1 cellular context compared by ENCODE assay signal in the genomic region with DNA sequence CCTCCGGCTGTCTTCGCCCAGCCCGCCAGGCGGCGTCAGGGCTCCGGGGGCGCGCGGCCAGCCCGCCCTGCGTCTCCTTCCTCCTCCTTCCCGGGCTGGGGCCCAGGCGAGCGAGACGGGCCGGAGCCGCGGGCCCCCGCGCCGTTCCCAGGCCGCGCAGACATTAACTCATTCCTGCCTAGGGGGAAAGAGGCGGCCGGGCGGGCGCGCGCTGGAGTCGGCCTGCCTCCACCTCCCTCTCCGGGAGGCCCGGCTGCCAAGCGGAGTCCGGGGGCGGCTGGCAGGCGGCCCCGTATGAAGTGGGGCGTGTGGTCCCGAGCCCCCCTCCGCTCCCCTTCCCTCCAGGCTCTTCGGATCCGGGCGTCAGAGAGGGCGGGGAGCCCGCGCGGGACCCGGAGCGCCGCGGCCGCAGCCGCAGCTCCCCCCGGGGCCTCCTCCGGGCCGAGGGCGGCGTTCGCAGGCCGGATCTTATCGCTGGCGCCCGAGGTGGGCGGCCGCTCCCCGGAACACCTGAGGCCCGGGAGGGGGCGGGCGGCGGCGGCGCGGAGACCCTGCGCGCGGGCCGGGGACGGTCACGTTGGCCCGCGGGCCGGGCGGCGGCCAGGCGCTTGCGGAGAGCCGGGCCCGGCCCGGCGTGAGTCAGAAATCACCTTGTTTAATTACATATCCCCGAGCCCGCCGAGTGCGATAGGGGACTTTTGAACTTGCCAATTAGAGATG.
TF ChIP-seq lines count a peak whose summit lies in the region.

No MANE protein-coding gene starts in this region.

TF ChIP-seq in HEK293, 187 proteins besides CTCF, POLR2A, EP300 and RAD21 (continued from another document and continues in another):
- TF ChIP-seq, protein P1, sequence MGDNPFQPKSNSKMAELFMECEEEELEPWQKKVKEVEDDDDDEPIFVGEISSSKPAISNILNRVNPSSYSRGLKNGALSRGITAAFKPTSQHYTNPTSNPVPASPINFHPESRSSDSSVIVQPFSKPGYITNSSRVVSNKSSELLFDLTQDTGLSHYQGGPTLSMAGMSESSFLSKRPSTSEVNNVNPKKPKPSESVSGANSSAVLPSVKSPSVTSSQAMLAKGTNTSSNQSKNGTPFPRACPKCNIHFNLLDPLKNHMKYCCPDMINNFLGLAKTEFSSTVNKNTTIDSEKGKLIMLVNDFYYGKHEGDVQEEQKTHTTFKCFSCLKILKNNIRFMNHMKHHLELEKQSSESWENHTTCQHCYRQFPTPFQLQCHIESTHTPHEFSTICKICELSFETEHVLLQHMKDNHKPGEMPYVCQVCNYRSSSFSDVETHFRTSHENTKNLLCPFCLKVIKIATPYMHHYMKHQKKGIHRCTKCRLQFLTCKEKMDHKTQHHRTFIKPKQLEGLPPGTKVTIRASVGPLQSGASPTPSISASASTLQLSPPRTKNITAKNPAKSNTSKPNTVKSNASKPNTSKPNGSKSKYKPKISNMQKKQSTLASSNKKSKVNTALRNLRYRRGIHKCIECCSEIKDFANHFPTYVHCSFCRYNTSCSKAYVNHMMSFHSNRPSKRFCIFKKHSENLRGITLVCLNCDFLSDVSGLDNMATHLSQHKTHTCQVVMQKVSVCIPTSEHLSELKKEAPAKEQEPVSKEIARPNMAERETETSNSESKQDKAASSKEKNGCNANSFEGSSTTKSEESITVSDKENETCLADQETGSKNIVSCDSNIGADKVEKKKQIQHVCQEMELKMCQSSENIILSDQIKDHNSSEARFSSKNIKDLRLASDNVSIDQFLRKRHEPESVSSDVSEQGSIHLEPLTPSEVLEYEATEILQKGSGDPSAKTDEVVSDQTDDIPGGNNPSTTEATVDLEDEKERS (tag by site-specific recombination; IDR thresholded peaks at IDR 0.05) = no peak
- peak; percentile 63 for TF ChIP-seq YY1 (tag by site-specific recombination; IDR thresholded peaks at IDR 0.05)
- TF ChIP-seq, protein P2, sequence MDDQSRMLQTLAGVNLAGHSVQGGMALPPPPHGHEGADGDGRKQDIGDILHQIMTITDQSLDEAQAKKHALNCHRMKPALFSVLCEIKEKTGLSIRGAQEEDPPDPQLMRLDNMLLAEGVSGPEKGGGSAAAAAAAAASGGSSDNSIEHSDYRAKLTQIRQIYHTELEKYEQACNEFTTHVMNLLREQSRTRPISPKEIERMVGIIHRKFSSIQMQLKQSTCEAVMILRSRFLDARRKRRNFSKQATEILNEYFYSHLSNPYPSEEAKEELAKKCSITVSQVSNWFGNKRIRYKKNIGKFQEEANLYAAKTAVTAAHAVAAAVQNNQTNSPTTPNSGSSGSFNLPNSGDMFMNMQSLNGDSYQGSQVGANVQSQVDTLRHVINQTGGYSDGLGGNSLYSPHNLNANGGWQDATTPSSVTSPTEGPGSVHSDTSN (CRISPR knock-in tag; IDR thresholded peaks at IDR 0.05) = 0 out of 2 replicates have a peak, but pooled peaks have one; percentile 68
- no peak for TF ChIP-seq ZNF777 (tag by site-specific recombination; IDR thresholded peaks at IDR 0.05; ENCODE audit: borderline replicate concordance)
- TF ChIP-seq ZSCAN23 (tag by site-specific recombination; IDR thresholded peaks at IDR 0.05) = no peak
- no peak for TF ChIP-seq ZNF175 (tag by site-specific recombination; IDR thresholded peaks at IDR 0.05)
- TF ChIP-seq SCRT2 (tag by site-specific recombination; IDR thresholded peaks at IDR 0.05) = no peak
- TF ChIP-seq ZBTB21 (tag by site-specific recombination; IDR thresholded peaks at IDR 0.05) = no peak
- TF ChIP-seq ZNF157 (tag by site-specific recombination; IDR thresholded peaks at IDR 0.05) = no peak
- TF ChIP-seq ZNF433 (tag by site-specific recombination; IDR thresholded peaks at IDR 0.05; ENCODE audit: low read depth) = no peak
- no peak for TF ChIP-seq ZNF626 (tag by site-specific recombination; IDR thresholded peaks at IDR 0.05)
- TF ChIP-seq HOXD13 (CRISPR knock-in tag; IDR thresholded peaks at IDR 0.05; ENCODE audit: borderline replicate concordance) = no peak
- no peak for TF ChIP-seq ZNF558 (tag by site-specific recombination; IDR thresholded peaks at IDR 0.05)
- TF ChIP-seq ZBTB17 (tag by site-specific recombination; IDR thresholded peaks at IDR 0.05) = no peak
- no peak for TF ChIP-seq ZNF366 (tag by site-specific recombination; conservative IDR thresholded peaks at IDR 0.05)
- no peak for TF ChIP-seq ZBTB48 (tag by site-specific recombination; IDR thresholded peaks at IDR 0.05)
- TF ChIP-seq MYNN (tag by site-specific recombination; IDR thresholded peaks at IDR 0.05; ENCODE audit: borderline replicate concordance) = no peak
- no peak for TF ChIP-seq ZNF768 (tag by site-specific recombination; IDR thresholded peaks at IDR 0.05)
- no peak for TF ChIP-seq ZNF785 (tag by site-specific recombination; IDR thresholded peaks at IDR 0.05)
- no peak; the same call in 1 of the 2 replicates for TF ChIP-seq ZNF629 (tag by site-specific recombination; IDR thresholded peaks at IDR 0.05)
- TF ChIP-seq SP3 (tag by site-specific recombination; IDR thresholded peaks at IDR 0.05) = peak; percentile 47; the same call in 1 of the 2 replicates
- TF ChIP-seq ZNF548 (tag by site-specific recombination; IDR thresholded peaks at IDR 0.05) = no peak
- TF ChIP-seq ZNF146 (tag by site-specific recombination; IDR thresholded peaks at IDR 0.05) = no peak
- TF ChIP-seq, protein P3, sequence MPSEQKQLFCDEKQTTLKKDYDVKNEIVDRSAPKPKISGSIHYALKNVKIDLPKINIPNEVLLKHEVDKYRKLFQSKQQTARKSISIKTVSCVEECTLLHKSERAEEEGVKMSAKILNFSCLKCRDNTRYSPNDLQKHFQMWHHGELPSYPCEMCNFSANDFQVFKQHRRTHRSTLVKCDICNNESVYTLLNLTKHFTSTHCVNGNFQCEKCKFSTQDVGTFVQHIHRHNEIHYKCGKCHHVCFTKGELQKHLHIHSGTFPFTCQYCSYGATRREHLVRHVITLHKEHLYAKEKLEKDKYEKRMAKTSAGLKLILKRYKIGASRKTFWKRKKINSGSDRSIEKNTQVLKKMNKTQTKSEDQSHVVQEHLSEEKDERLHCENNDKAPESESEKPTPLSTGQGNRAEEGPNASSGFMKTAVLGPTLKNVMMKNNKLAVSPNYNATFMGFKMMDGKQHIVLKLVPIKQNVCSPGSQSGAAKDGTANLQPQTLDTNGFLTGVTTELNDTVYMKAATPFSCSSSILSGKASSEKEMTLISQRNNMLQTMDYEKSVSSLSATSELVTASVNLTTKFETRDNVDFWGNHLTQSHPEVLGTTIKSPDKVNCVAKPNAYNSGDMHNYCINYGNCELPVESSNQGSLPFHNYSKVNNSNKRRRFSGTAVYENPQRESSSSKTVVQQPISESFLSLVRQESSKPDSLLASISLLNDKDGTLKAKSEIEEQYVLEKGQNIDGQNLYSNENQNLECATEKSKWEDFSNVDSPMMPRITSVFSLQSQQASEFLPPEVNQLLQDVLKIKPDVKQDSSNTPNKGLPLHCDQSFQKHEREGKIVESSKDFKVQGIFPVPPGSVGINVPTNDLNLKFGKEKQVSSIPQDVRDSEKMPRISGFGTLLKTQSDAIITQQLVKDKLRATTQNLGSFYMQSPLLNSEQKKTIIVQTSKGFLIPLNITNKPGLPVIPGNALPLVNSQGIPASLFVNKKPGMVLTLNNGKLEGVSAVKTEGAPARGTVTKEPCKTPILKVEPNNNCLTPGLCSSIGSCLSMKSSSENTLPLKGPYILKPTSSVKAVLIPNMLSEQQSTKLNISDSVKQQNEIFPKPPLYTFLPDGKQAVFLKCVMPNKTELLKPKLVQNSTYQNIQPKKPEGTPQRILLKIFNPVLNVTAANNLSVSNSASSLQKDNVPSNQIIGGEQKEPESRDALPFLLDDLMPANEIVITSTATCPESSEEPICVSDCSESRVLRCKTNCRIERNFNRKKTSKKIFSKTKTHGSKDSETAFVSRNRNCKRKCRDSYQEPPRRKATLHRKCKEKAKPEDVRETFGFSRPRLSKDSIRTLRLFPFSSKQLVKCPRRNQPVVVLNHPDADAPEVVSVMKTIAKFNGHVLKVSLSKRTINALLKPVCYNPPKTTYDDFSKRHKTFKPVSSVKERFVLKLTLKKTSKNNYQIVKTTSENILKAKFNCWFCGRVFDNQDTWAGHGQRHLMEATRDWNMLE (tag by site-specific recombination; conservative IDR thresholded peaks at IDR 0.05; ENCODE audit: low read depth) = no peak
- no peak for TF ChIP-seq ZNF19 (tag by site-specific recombination; IDR thresholded peaks at IDR 0.05; ENCODE audit: low read depth)
- no peak for TF ChIP-seq ZNF132 (tag by site-specific recombination; IDR thresholded peaks at IDR 0.05; ENCODE audit: borderline replicate concordance)
- TF ChIP-seq ZNF707 (tag by site-specific recombination; IDR thresholded peaks at IDR 0.05) = no peak
- no peak for TF ChIP-seq ZNF174 (tag by site-specific recombination; IDR thresholded peaks at IDR 0.05)
- TF ChIP-seq ZNF837 (tag by site-specific recombination; IDR thresholded peaks at IDR 0.05) = no peak
- no peak for TF ChIP-seq ZNF426 (tag by site-specific recombination; IDR thresholded peaks at IDR 0.05)
- peak; percentile 40; the same call in 1 of the 2 replicates for TF ChIP-seq GLIS1 (tag by site-specific recombination; IDR thresholded peaks at IDR 0.05)
- no peak for TF ChIP-seq KLF7 (tag by site-specific recombination; IDR thresholded peaks at IDR 0.05; ENCODE audit: borderline replicate concordance)
- TF ChIP-seq ZNF292 (tag by site-specific recombination; IDR thresholded peaks at IDR 0.05; ENCODE audit: borderline replicate concordance, low read depth) = no peak
- TF ChIP-seq SCRT1 (tag by site-specific recombination; IDR thresholded peaks at IDR 0.05; ENCODE audit: borderline replicate concordance) = no peak
- TF ChIP-seq ZNF37A (tag by site-specific recombination; IDR thresholded peaks at IDR 0.05) = no peak
- TF ChIP-seq ZNF660 (tag by site-specific recombination; IDR thresholded peaks at IDR 0.05) = peak; percentile 95
- TF ChIP-seq FEZF1 (tag by site-specific recombination; IDR thresholded peaks at IDR 0.05) = no peak
- no peak for TF ChIP-seq ZNF654 (tag by site-specific recombination; IDR thresholded peaks at IDR 0.05; ENCODE audit: low read depth)
- no peak for TF ChIP-seq OSR2 (tag by site-specific recombination; IDR thresholded peaks at IDR 0.05)
- TF ChIP-seq, protein P4, sequence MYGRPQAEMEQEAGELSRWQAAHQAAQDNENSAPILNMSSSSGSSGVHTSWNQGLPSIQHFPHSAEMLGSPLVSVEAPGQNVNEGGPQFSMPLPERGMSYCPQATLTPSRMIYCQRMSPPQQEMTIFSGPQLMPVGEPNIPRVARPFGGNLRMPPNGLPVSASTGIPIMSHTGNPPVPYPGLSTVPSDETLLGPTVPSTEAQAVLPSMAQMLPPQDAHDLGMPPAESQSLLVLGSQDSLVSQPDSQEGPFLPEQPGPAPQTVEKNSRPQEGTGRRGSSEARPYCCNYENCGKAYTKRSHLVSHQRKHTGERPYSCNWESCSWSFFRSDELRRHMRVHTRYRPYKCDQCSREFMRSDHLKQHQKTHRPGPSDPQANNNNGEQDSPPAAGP (tag by site-specific recombination; IDR thresholded peaks at IDR 0.05) = peak; percentile 69; the same call in 1 of the 2 replicates
- no peak for TF ChIP-seq ZNF169 (tag by site-specific recombination; IDR thresholded peaks at IDR 0.05)
- TF ChIP-seq ZNF184 (tag by site-specific recombination; IDR thresholded peaks at IDR 0.05) = peak; percentile 82
- TF ChIP-seq ZNF473 (tag by site-specific recombination; IDR thresholded peaks at IDR 0.05) = no peak
- no peak for TF ChIP-seq ZNF560 (tag by site-specific recombination; IDR thresholded peaks at IDR 0.05; ENCODE audit: borderline replicate concordance)
- TF ChIP-seq ZNF324 (tag by site-specific recombination; IDR thresholded peaks at IDR 0.05) = peak; percentile 15; the same call in 1 of the 2 replicates
- no peak for TF ChIP-seq ZNF121 (tag by site-specific recombination; IDR thresholded peaks at IDR 0.05)
- no peak for TF ChIP-seq ZNF610 (tag by site-specific recombination; IDR thresholded peaks at IDR 0.05; ENCODE audit: borderline replicate concordance)
- TF ChIP-seq ZNF138 (tag by site-specific recombination; IDR thresholded peaks at IDR 0.05; ENCODE audit: borderline replicate concordance) = no peak
- no peak for TF ChIP-seq ZNF112 (tag by site-specific recombination; IDR thresholded peaks at IDR 0.05)
- TF ChIP-seq, protein P5, sequence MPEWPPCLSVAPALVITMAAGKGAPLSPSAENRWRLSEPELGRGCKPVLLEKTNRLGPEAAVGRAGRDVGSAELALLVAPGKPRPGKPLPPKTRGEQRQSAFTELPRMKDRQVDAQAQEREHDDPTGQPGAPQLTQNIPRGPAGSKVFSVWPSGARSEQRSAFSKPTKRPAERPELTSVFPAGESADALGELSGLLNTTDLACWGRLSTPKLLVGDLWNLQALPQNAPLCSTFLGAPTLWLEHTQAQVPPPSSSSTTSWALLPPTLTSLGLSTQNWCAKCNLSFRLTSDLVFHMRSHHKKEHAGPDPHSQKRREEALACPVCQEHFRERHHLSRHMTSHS (tag by site-specific recombination; IDR thresholded peaks at IDR 0.05) = no peak
- TF ChIP-seq ZNF514 (tag by site-specific recombination; IDR thresholded peaks at IDR 0.05) = no peak
- TF ChIP-seq, protein P6, sequence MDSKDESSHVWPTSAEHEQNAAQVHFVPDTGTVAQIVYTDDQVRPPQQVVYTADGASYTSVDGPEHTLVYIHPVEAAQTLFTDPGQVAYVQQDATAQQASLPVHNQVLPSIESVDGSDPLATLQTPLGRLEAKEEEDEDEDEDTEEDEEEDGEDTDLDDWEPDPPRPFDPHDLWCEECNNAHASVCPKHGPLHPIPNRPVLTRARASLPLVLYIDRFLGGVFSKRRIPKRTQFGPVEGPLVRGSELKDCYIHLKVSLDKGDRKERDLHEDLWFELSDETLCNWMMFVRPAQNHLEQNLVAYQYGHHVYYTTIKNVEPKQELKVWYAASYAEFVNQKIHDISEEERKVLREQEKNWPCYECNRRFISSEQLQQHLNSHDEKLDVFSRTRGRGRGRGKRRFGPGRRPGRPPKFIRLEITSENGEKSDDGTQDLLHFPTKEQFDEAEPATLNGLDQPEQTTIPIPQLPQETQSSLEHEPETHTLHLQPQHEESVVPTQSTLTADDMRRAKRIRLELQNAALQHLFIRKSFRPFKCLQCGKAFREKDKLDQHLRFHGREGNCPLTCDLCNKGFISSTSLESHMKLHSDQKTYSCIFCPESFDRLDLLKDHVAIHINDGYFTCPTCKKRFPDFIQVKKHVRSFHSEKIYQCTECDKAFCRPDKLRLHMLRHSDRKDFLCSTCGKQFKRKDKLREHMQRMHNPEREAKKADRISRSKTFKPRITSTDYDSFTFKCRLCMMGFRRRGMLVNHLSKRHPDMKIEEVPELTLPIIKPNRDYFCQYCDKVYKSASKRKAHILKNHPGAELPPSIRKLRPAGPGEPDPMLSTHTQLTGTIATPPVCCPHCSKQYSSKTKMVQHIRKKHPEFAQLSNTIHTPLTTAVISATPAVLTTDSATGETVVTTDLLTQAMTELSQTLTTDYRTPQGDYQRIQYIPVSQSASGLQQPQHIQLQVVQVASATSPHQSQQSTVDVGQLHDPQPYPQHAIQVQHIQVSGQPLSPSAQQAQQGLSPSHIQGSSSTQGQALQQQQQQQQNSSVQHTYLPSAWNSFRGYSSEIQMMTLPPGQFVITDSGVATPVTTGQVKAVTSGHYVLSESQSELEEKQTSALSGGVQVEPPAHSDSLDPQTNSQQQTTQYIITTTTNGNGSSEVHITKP (tag by site-specific recombination; IDR thresholded peaks at IDR 0.05) = no peak
- TF ChIP-seq ZNF585B (tag by site-specific recombination; IDR thresholded peaks at IDR 0.05) = no peak
- TF ChIP-seq KLF8 (tag by site-specific recombination; IDR thresholded peaks at IDR 0.05) = no peak; the same call in 1 of the 2 replicates
- TF ChIP-seq ZNF670 (tag by site-specific recombination; IDR thresholded peaks at IDR 0.05; ENCODE audit: low read depth) = no peak
- no peak for TF ChIP-seq ZNF529 (tag by site-specific recombination; IDR thresholded peaks at IDR 0.05; ENCODE audit: insufficient replicate concordance)
- no peak for TF ChIP-seq ZNF16 (tag by site-specific recombination; IDR thresholded peaks at IDR 0.05; ENCODE audit: low read depth)
- no peak for TF ChIP-seq ZNF155 (tag by site-specific recombination; IDR thresholded peaks at IDR 0.05)
